ENCODE assay signal across 12 cellular contexts in genomic region chr2:156511803-156512202, GRCh38.
DNase-seq lines count a peak whose midpoint lies in the region; ATAC-seq lines count a peak whose summit lies in the region.
"Had no signal": no experiment of that assay in that cellular context is flagged by ENCODE, and none has a peak within 500 bp of the region (broad histone marks: within the 10 kb centered on the region; RNA-seq: fewer than 3 reads in every experiment).

No MANE protein-coding gene starts in this region.

- ATAC-seq in GM18519 (IDR thresholded peaks at IDR 0.05; ENCODE audit: low FRiP score, unreplicated experiment) (peak; percentile 56), GM21390 (IDR thresholded peaks at IDR 0.05; ENCODE audit: unreplicated experiment) (peak; percentile 73), HG02852 (IDR thresholded peaks at IDR 0.05; ENCODE audit: unreplicated experiment) (peak; percentile 66), HG03469 (IDR thresholded peaks at IDR 0.05; ENCODE audit: unreplicated experiment) (peak; percentile 55)

- DNase-seq in epidermal melanocyte (ENCODE audit: insufficient read length, low spot score) = no peak
- DNase-seq in HT-29 (ENCODE audit: low spot score) = no peak
- no peak for DNase-seq in glomerular visceral epithelial cell (ENCODE audit: extremely low spot score)
- DNase-seq in NCI-H446 (lab: John Stamatoyannopoulos, UW) = no peak
- DNase-seq: activated CD4-positive, alpha-beta memory T cell treated with anti-CD3 and anti-CD28 coated beads, Interleukin-2, amount 10 ng/mL, durations not matched to agents 7 days and 5 days; activated effector memory CD4-positive, alpha-beta T cell treated with Interleukin-2 at 50 U/mL for 16 hours; sigmoid colon; stimulated activated naive CD4-positive, alpha-beta T cell treated with Interleukin-2 at 50 U/mL for 16 hours had no signal
